Comparison of ENCODE assay signal across 14 cellular contexts in genomic region chr1:8476021-8476420, GRCh38.
DNase-seq lines count a peak whose midpoint lies in the region; ATAC-seq and TF ChIP-seq lines count a peak whose summit lies in the region.
"Had no signal": no experiment of that assay in that cellular context is flagged by ENCODE, and none has a peak within 500 bp of the region (broad histone marks: within the 10 kb centered on the region; RNA-seq: fewer than 3 reads in every experiment).

No MANE protein-coding gene starts in this region.

- H3K27me3 ChIP-seq in OCI-LY1 (ENCODE audit: insufficient read depth, low read length) (no peaks in the 10 kb centered on the region), left lung (no peaks in the 10 kb centered on the region), tibial artery (no peaks in the 10 kb centered on the region), breast epithelium (no peaks in the 10 kb centered on the region)

- H3K36me3 Mint-ChIP-seq in activated CD4-positive, alpha-beta T cell treated with anti-CD3 and anti-CD28 coated beads, Interleukin-2, amount 10 ng/mL, durations not matched to agents 24 days and 14 days (ENCODE audit: low read depth) = peaks cover 8% of the 10 kb centered on the region

- H3F3A ChIP-seq in OCI-LY1 (ENCODE audit: insufficient read depth, low read length) = peaks cover 6% of the 10 kb centered on the region; the same call in 1 of the 2 replicates

- TF ChIP-seq CTCF in OCI-LY1 (IDR thresholded peaks at IDR 0.05; ENCODE audit: low read length) (no peak), left lung (IDR thresholded peaks at IDR 0.05) (no peak), tibial artery (IDR thresholded peaks at IDR 0.05) (no peak), breast epithelium (IDR thresholded peaks at IDR 0.05) (no peak)

- peaks cover 56% of the 10 kb centered on the region for H3K4me1 Mint-ChIP-seq in activated CD4-positive, alpha-beta T cell treated with anti-CD3 and anti-CD28 coated beads, Interleukin-2, amount 10 ng/mL, durations not matched to agents 24 days and 14 days

- intact Hi-C loops in activated CD4-positive, alpha-beta T cell treated with anti-CD3 and anti-CD28 coated beads, Interleukin-2, amount 10 ng/mL, durations not matched to agents 24 days and 14 days (cut with micrococcal nuclease) = loop anchor here (2.0 to 10.0 kb wide), 3 partner anchors 21 to 189 kb away; no protein-coding TSS in a partner anchor
- intact Hi-C loops in left lung (cut with DNase I) (no loop called here), tibial artery (cut with DNase I; ENCODE audit: low total_unique reads) (no loop called here), left colon (cut with DNase I, micrococcal nuclease) (no loop called here), breast epithelium (cut with DNase I; ENCODE audit: low total_unique reads) (no loop called here)

- H3K36me3 ChIP-seq in OCI-LY1 (ENCODE audit: insufficient read depth, low read length) (no peaks in the 10 kb centered on the region), left lung (no peaks in the 10 kb centered on the region), tibial artery (no peaks in the 10 kb centered on the region), breast epithelium (no peaks in the 10 kb centered on the region)

- DNase-seq in activated CD4-positive, alpha-beta T cell treated with anti-CD3 and anti-CD28 coated beads, Interleukin-2, amount 10 ng/mL, durations not matched to agents 24 days and 14 days = no peak
- no peak for DNase-seq in activated CD4-positive, alpha-beta T cell treated with anti-CD3 and anti-CD28 coated beads for 48 hours
- DNase-seq in left lung (no peak), tibial artery (no peak), left colon (no peak), NCI-H1436 (lab: John Stamatoyannopoulos, UW) (no peak), breast epithelium (ENCODE audit: low spot score in 2 of 2) (no peak)
- DNase-seq: activated CD4-positive, alpha-beta T cell treated with anti-CD3 and anti-CD28 coated beads for 4 hours; activated effector memory CD4-positive, alpha-beta T cell treated with Interleukin-2 at 50 U/mL for 16 hours; foreskin melanocyte; MM.1S; NCI-H2227 treated with DMSO at 0.1 percent for 48 hours; PC-3 had no signal

- peak overlapping the region; percentile 39 for H3K27ac Mint-ChIP-seq in activated CD4-positive, alpha-beta T cell treated with anti-CD3 and anti-CD28 coated beads, Interleukin-2, amount 10 ng/mL, durations not matched to agents 24 days and 14 days

- H3K27ac ChIP-seq in OCI-LY1 (ENCODE audit: low read depth, low read length, poor library complexity, severe bottlenecking) (peak overlapping the region; percentile 84), left lung (no peak overlapping the region), tibial artery (peak overlapping the region; percentile 29 to 70), breast epithelium (no peak overlapping the region)

- TF ChIP-seq POLR2A in breast epithelium (IDR thresholded peaks at IDR 0.05) = no peak

- H3K4me1 ChIP-seq in OCI-LY1 (ENCODE audit: insufficient read depth, low read length, severe bottlenecking) (peaks cover 72% of the 10 kb centered on the region), left lung (peaks cover 0 to 34% of the 10 kb centered on the region in 2 donors), tibial artery (peaks cover 0 to 37% (median 18%) of the 10 kb centered on the region in 4 donors), breast epithelium (no peaks in the 10 kb centered on the region)

- H3K79me2 ChIP-seq in OCI-LY1 (ENCODE audit: insufficient read depth, low read length) = no peaks in the 10 kb centered on the region

- H3K4me3 ChIP-seq in OCI-LY1 (ENCODE audit: low read depth, low read length, poor library complexity, severe bottlenecking) (no peak overlapping the region), left lung (no peak overlapping the region), tibial artery (no peak overlapping the region), breast epithelium (no peak overlapping the region)

- ATAC-seq in left lung (peak; percentile 56), left colon (no peak)
- ATAC-seq: PC-3 had no signal

- peak overlapping the region; percentile 12; the same call in 1 of the 2 replicates for H3K9ac ChIP-seq in OCI-LY1 (ENCODE audit: low read length)

- H2AFZ ChIP-seq in OCI-LY1 (ENCODE audit: low read length) = no peak overlapping the region

- H3K4me2 ChIP-seq in OCI-LY1 (ENCODE audit: low read length) = peak overlapping the region; percentile 61; the same call in 1 of the 2 replicates

- H3K9me2 ChIP-seq in OCI-LY1 (ENCODE audit: low read depth, low read length) = no peaks in the 10 kb centered on the region

- H3K9me3 Mint-ChIP-seq in activated CD4-positive, alpha-beta T cell treated with anti-CD3 and anti-CD28 coated beads, Interleukin-2, amount 10 ng/mL, durations not matched to agents 24 days and 14 days = no peaks in the 10 kb centered on the region

- H4K20me1 ChIP-seq in OCI-LY1 (ENCODE audit: insufficient read depth, low read length) = no peaks in the 10 kb centered on the region

- no peaks in the 10 kb centered on the region for H3K27me3 Mint-ChIP-seq in activated CD4-positive, alpha-beta T cell treated with anti-CD3 and anti-CD28 coated beads, Interleukin-2, amount 10 ng/mL, durations not matched to agents 24 days and 14 days

- H3K4me3 Mint-ChIP-seq in activated CD4-positive, alpha-beta T cell treated with anti-CD3 and anti-CD28 coated beads, Interleukin-2, amount 10 ng/mL, durations not matched to agents 24 days and 14 days = no peak overlapping the region

- H3K9me3 ChIP-seq in OCI-LY1 (ENCODE audit: low read length) (no peaks in the 10 kb centered on the region), left lung (no peaks in the 10 kb centered on the region), tibial artery (no peaks in the 10 kb centered on the region), breast epithelium (no peaks in the 10 kb centered on the region)

Comparison
In these comparisons a context has a peak if more than half of its experiments do, and no peak if none do; other contexts are left out.
1. H3K27ac ChIP-seq: peak in OCI-LY1 (single experiment) and tibial artery (2 of 2); none in left lung (0 of 2) and breast epithelium (0 of 2).